ENCODE assay signal across 11 cellular contexts in genomic region chr14:70415788-70416187, GRCh38. TPM values are rescaled to one million over a fixed set of nuclear protein-coding genes. Genes with fewer than 3 reads are reported as not detected.
DNase-seq lines count a peak whose midpoint lies in the region; ATAC-seq, FAIRE-seq and TF ChIP-seq lines count a peak whose summit lies in the region.
"Had no signal": no experiment of that assay in that cellular context is flagged by ENCODE, and none has a peak within 500 bp of the region (broad histone marks: within the 10 kb centered on the region; RNA-seq: fewer than 3 reads in every experiment).

No MANE protein-coding gene starts in this region.

- H3K27me3 ChIP-seq in SJSA1 (replicated peaks) = no peaks in the 10 kb centered on the region
- H3K27me3 ChIP-seq in sigmoid colon = no peaks in the 10 kb centered on the region

- TF ChIP-seq EP300 in sigmoid colon (IDR thresholded peaks at IDR 0.05) = no peak

- H3K9me3 ChIP-seq in SJSA1 (replicated peaks) = no peaks in the 10 kb centered on the region
- no peaks in the 10 kb centered on the region for H3K9me3 ChIP-seq in sigmoid colon
- H3K9me3 ChIP-seq in mucosa of descending colon = no peaks in the 10 kb centered on the region

- TF ChIP-seq POLR2A in GM12892 (IDR thresholded peaks at IDR 0.05; ENCODE audit: low read depth, low read length) = no peak
- TF ChIP-seq POLR2A in sigmoid colon (IDR thresholded peaks at IDR 0.05) = no peak

- H3K4me3 ChIP-seq in SJSA1 (peak overlapping the region; percentile 64), fibroblast of pulmonary artery (replicated peaks; ENCODE audit: low read depth, low read length) (peak overlapping the region; percentile 74), sigmoid colon (peak overlapping the region; percentile 63 to 81 (median 67)), mucosa of descending colon (no peak overlapping the region)

- peak; percentile 50 for FAIRE-seq in GM12892 (lab: Jason Lieb, UNC)

- peaks cover 6% of the 10 kb centered on the region; the same call in 1 of the 2 replicates for H3K4me1 ChIP-seq in SJSA1 (replicated peaks)
- peaks cover 0 to 24% (median 11%) of the 10 kb centered on the region in 4 donors for H3K4me1 ChIP-seq in sigmoid colon
- H3K4me1 ChIP-seq in mucosa of descending colon (ENCODE audit: low read depth) = peaks cover 14% of the 10 kb centered on the region

- 13 to 48% methylated on average over 2 of the region's 2 CpGs for WGBS in sigmoid colon, 2 donors

- peaks cover 15% of the 10 kb centered on the region for H3K36me3 ChIP-seq in SJSA1
- H3K36me3 ChIP-seq in sigmoid colon = peaks cover 0 to 5% (median 0%) of the 10 kb centered on the region in 4 donors
- H3K36me3 ChIP-seq in mucosa of descending colon (ENCODE audit: low read depth) = no peaks in the 10 kb centered on the region

- intact Hi-C loops in sigmoid colon (cut with DNase I) (no loop called here), mucosa of descending colon (cut with DNase I, micrococcal nuclease) (no loop called here)

- TF ChIP-seq CTCF in fibroblast of pulmonary artery (IDR thresholded peaks at IDR 0.05; ENCODE audit: low read length, missing control alignments) (no peak), sigmoid colon (IDR thresholded peaks at IDR 0.05) (no peak), mucosa of descending colon (IDR thresholded peaks at IDR 0.05) (no peak)

- H3K27ac ChIP-seq in SJSA1 = no peak overlapping the region
- no peak overlapping the region for H3K27ac ChIP-seq in sigmoid colon

- DNase-seq in GM12892 (ENCODE audit: insufficient read length) = no peak
- DNase-seq in SJSA1 (ENCODE audit: low read depth in 1 of 2, low spot score in 2 of 2) = no peak
- DNase-seq in fibroblast of pulmonary artery (ENCODE audit: low read depth) = no peak
- no peak for DNase-seq in sigmoid colon
- no peak for DNase-seq in mucosa of descending colon
- no peak for DNase-seq in COR-L47 (lab: John Stamatoyannopoulos, UW)
- DNase-seq in stimulated activated CD4-positive, alpha-beta T cell treated with anti-CD3 and anti-CD28 coated beads, Interleukin-4, amount 100 ng/mL, for 24 hours = no peak
- DNase-seq: activated gamma-delta T cell treated with Interleukin-2 at 50 U/mL for 16 hours, NCI-H2107, nucleus accumbens had no signal

- no peak for ATAC-seq in mucosa of descending colon
- ATAC-seq in GM21526 (IDR thresholded peaks at IDR 0.05; ENCODE audit: low FRiP score, unreplicated experiment) = no peak

RNA-seq across cellular contexts. Expression of gene SYNJ2BP, which starts 1.1 kb away (rescaled TPM):
- 13.7 TPM for polyA plus RNA-seq in GM12892 (2012; ENCODE audit: missing spikeins)
- total RNA-seq in SJSA1 (2014; rRNA removed; shearing (Covaris generic)) = 20.4 and 20.6 TPM in 2 replicates
- total RNA-seq in sigmoid colon (10 to 100 TPM; 26.0 to 44.6 (median 36.9) TPM), mucosa of descending colon (10 to 100 TPM; 53.7 to 57.9 (median 53.9) TPM)
- 10 to 100 TPM; 13.8 to 21.7 (median 18.7) TPM for polyA plus RNA-seq in sigmoid colon

RNA-seq across cellular contexts. Expression of gene ADAM21, which starts 36.2 kb away (rescaled TPM):
- 0.23 TPM for polyA plus RNA-seq in GM12892 (2012; ENCODE audit: missing spikeins)
- 0.26 TPM in 1 of 2 replicates, not detected in the other for total RNA-seq in SJSA1 (2014; rRNA removed; shearing (Covaris generic))
- total RNA-seq in sigmoid colon (under 1 TPM in 1 of 4 donors, not detected in 3; 0.27 TPM), mucosa of descending colon (under 1 TPM in 1 of 3 donors, not detected in 2; 0.10 TPM)
- under 1 TPM in 1 of 3 donors, not detected in 2; 0.09 TPM for polyA plus RNA-seq in sigmoid colon

RNA-seq across cellular contexts. Expression of gene COX16, which starts 56.3 kb away (rescaled TPM):
- 57.2 TPM for polyA plus RNA-seq in GM12892 (2012; ENCODE audit: missing spikeins)
- total RNA-seq in SJSA1 (2014; rRNA removed; shearing (Covaris generic)) = 43.9 and 74.1 TPM in 2 replicates
- 10 to 100 TPM; 16.8 to 33.2 (median 24.3) TPM for total RNA-seq in sigmoid colon
- polyA plus RNA-seq in sigmoid colon = 10 to 100 TPM; 65.7 to 90.1 (median 84.6) TPM
- total RNA-seq in mucosa of descending colon = 10 to 100 TPM; 17.3 to 44.4 (median 38.1) TPM
